Comparison of ENCODE assay signal across 8 cellular contexts in genomic region chr19:35436477-35437141, GRCh38. TPM values are rescaled to one million over a fixed set of nuclear protein-coding genes. Genes with fewer than 3 reads are reported as not detected.
DNase-seq lines count a peak whose midpoint lies in the region; ATAC-seq, FAIRE-seq and TF ChIP-seq lines count a peak whose summit lies in the region.
"Had no signal": no experiment of that assay in that cellular context is flagged by ENCODE, and none has a peak within 500 bp of the region (broad histone marks: within the 10 kb centered on the region; RNA-seq: fewer than 3 reads in every experiment).

No MANE protein-coding gene starts in this region.

- DNase-seq in GM12891 (ENCODE audit: insufficient read length, low spot score): no peak
- DNase-seq in iPS-NIHi11 (ENCODE audit: low spot score): no peak
- DNase-seq in NCI-H187 (lab: John Stamatoyannopoulos, UW): no peak

- peak overlapping the region; percentile 21 to 45 (median 44) for H3K4me3 Mint-ChIP-seq in nephron

- H3K27ac ChIP-seq in OCI-LY3 (ENCODE audit: low read length) (no peak overlapping the region), duodenal mucosa (ENCODE audit: low read depth, low read length) (peak overlapping the region; percentile 74)
- H3K27ac ChIP-seq: SK-N-MC had no signal

- TF ChIP-seq POLR2A in GM12891 (IDR thresholded peaks at IDR 0.05; ENCODE audit: low read depth, low read length): no peak

- H3K9me3 Mint-ChIP-seq in nephron: peaks cover under 1% of the 10 kb centered on the region

- peak overlapping the region; percentile 37; the same call in 1 of the 2 replicates for H2AFZ ChIP-seq in OCI-LY3 (ENCODE audit: low read depth, low read length)

- no peak for TF ChIP-seq CTCF in OCI-LY3 (IDR thresholded peaks at IDR 0.05; ENCODE audit: low read depth, low read length)
- no peak for TF ChIP-seq CTCF in nephron (IDR thresholded peaks at IDR 0.05; ENCODE audit: unreplicated experiment in 3 of 3)

- H3K9ac ChIP-seq in OCI-LY3 (ENCODE audit: low read length) (no peak overlapping the region; the same call in 1 of the 2 replicates), duodenal mucosa (ENCODE audit: low read depth in 1 of 2, low read length in 2 of 2) (peak overlapping the region; percentile 1 to 9)

- peak; percentile 88 for FAIRE-seq in GM12891 (lab: Jason Lieb, UNC)

- H3K36me3 Mint-ChIP-seq in nephron (ENCODE audit: low read depth): no peaks in the 10 kb centered on the region

- H3K4me1 Mint-ChIP-seq in nephron: peaks cover 56% of the 10 kb centered on the region

- H3K27me3 Mint-ChIP-seq in nephron (ENCODE audit: low read depth): peaks cover 14% of the 10 kb centered on the region

- H3K4me3 ChIP-seq in OCI-LY3 (ENCODE audit: low read length): peak overlapping the region; percentile 64
- peak overlapping the region; percentile 42 to 51 for H3K4me3 ChIP-seq in duodenal mucosa (ENCODE audit: low read depth in 1 of 2, low read length in 2 of 2)
- H3K4me3 ChIP-seq: SK-N-MC had no signal

- no peaks in the 10 kb centered on the region for H4K20me1 ChIP-seq in OCI-LY3 (ENCODE audit: insufficient read depth, low read length)

- peak overlapping the region; percentile 81 for H3K4me2 ChIP-seq in OCI-LY3 (ENCODE audit: low read length)

- H3K79me2 ChIP-seq in OCI-LY3 (ENCODE audit: low read length): no peaks in the 10 kb centered on the region

- H3K27ac Mint-ChIP-seq in nephron: peak overlapping the region; percentile 87 to 98 (median 89)

- no peak for ATAC-seq in HG03565 (IDR thresholded peaks at IDR 0.05; ENCODE audit: unreplicated experiment)

- H3K9me3 ChIP-seq in OCI-LY3 (ENCODE audit: insufficient read depth, low read length): no peaks in the 10 kb centered on the region
- no peaks in the 10 kb centered on the region for H3K9me3 ChIP-seq in duodenal mucosa (ENCODE audit: control insufficient read depth in 1 of 2, low read length in 2 of 2)

- H3K4me1 ChIP-seq in OCI-LY3 (ENCODE audit: low read length) (peaks cover 16% of the 10 kb centered on the region), duodenal mucosa (ENCODE audit: control insufficient read depth in 1 of 2, insufficient read depth in 2 of 2, low read length in 2 of 2) (peaks cover 37 to 45% of the 10 kb centered on the region in 2 donors)

- H3K36me3 ChIP-seq in OCI-LY3 (replicated peaks; ENCODE audit: low read depth, low read length) (no peaks in the 10 kb centered on the region), duodenal mucosa (ENCODE audit: control insufficient read depth in 1 of 2, insufficient read depth in 2 of 2, low read length in 2 of 2) (no peaks in the 10 kb centered on the region)

- H3K27me3 ChIP-seq in OCI-LY3 (ENCODE audit: low read depth, low read length) (peaks cover 89% of the 10 kb centered on the region), duodenal mucosa (ENCODE audit: control insufficient read depth in 1 of 2, insufficient read depth in 2 of 2, low read length in 2 of 2) (no peaks in the 10 kb centered on the region)

TF ChIP-seq in GM12891, 5 proteins besides CTCF, POLR2A, EP300 and RAD21:
- TF ChIP-seq POU2F2 (IDR thresholded peaks at IDR 0.05; ENCODE audit: low read depth, low read length) (no peak), SPI1 (IDR thresholded peaks at IDR 0.05; ENCODE audit: low read depth, low read length) (peak; percentile 67), POLR2AphosphoS5 (IDR thresholded peaks at IDR 0.05; ENCODE audit: low read depth, low read length) (no peak), PAX5 (IDR thresholded peaks at IDR 0.05; ENCODE audit: insufficient read depth, low read length, severe bottlenecking) (no peak), TAF1 (IDR thresholded peaks at IDR 0.05; ENCODE audit: low read depth, low read length) (no peak)
TF ChIP-seq in GM12891: peak in this region for 1.

RNA-seq across cellular contexts. Expression of gene FFAR2, which starts 11.4 kb away (rescaled TPM):
- polyA plus RNA-seq in GM12891 (2012; ENCODE audit: low read depth, missing spikeins): 24.9 TPM

RNA-seq across cellular contexts. Expression of gene KRTDAP, which starts 53.7 kb away (rescaled TPM):
- polyA plus RNA-seq in GM12891 (2012; ENCODE audit: low read depth, missing spikeins): not detected
